Comparison of ENCODE assay signal across 20 cellular contexts in genomic region chr3:69869643-69870042, GRCh38.
DNase-seq lines count a peak whose midpoint lies in the region; ATAC-seq and TF ChIP-seq lines count a peak whose summit lies in the region.
"Had no signal": no experiment of that assay in that cellular context is flagged by ENCODE, and none has a peak within 500 bp of the region (broad histone marks: within the 10 kb centered on the region; RNA-seq: fewer than 3 reads in every experiment).

No MANE protein-coding gene starts in this region.

- no peak for TF ChIP-seq CTCF in esophagus muscularis mucosa (IDR thresholded peaks at IDR 0.05)

- TF ChIP-seq EP300 in esophagus muscularis mucosa (IDR thresholded peaks at IDR 0.05): no peak

- H3K9me3 ChIP-seq in esophagus muscularis mucosa: no peaks in the 10 kb centered on the region
- H3K9me3 ChIP-seq: SJCRH30 had no signal

- no peak for ATAC-seq in HG02884 (IDR thresholded peaks at IDR 0.05; ENCODE audit: unreplicated experiment)

- 91% methylated on average over 5 of the region's 5 CpGs for WGBS in esophagus muscularis mucosa

- H3K36me3 ChIP-seq in esophagus muscularis mucosa: no peaks in the 10 kb centered on the region
- H3K36me3 ChIP-seq: cardiac muscle cell, neural progenitor cell, SJCRH30, WERI-Rb-1 had no signal

- in situ Hi-C loops in KBM-7 (cut with MboI; ENCODE audit: low pct_unique_long_range_greater_than_20kb, low sequenced_read_pairs): no loop called here

- no peak overlapping the region for H3K4me3 ChIP-seq in esophagus muscularis mucosa
- H3K4me3 ChIP-seq: cardiac muscle cell, neural progenitor cell, SJCRH30, skin epidermis had no signal

- intact Hi-C loops in esophagus muscularis mucosa (cut with DNase I): no loop called here

- H3K4me1 ChIP-seq in esophagus muscularis mucosa: peaks cover 32 to 91% (median 76%) of the 10 kb centered on the region in 4 donors
- H3K4me1 ChIP-seq: neural progenitor cell, SJCRH30 had no signal

- peak; percentile 61 for DNase-seq in H4 (ENCODE audit: low spot score)
- peak; percentile 8 for DNase-seq in RPMI7951 (ENCODE audit: low read depth)
- no peak for DNase-seq in esophagus muscularis mucosa (ENCODE audit: extremely low spot score)
- DNase-seq in non-pigmented ciliary epithelial cell (ENCODE audit: low read depth): peak; percentile 83
- no peak for DNase-seq in NCI-H2171 (lab: John Stamatoyannopoulos, UW)
- DNase-seq in NCI-H82 (lab: John Stamatoyannopoulos, UW): no peak
- DNase-seq in KBM-7: no peak
- DNase-seq: activated CD4-positive, alpha-beta T cell treated with anti-CD3 and anti-CD28 coated beads, Interleukin-2, amount 50 U/mL, for 48 hours; activated gamma-delta T cell treated with Interleukin-2 at 50 U/mL for 16 hours; AML-193; NCI-H1694; NCI-H2227 treated with DMSO at 0.1 percent for 48 hours; NCI-H774; SJCRH30; stimulated activated CD4-positive, alpha-beta T cell treated with anti-CD3 and anti-CD28 coated beads, Interleukin-4, amount 100 ng/mL, for 1 hour; WERI-Rb-1 had no signal

- H3K27me3 ChIP-seq in esophagus muscularis mucosa: no peaks in the 10 kb centered on the region
- H3K27me3 ChIP-seq: cardiac muscle cell, neural progenitor cell, SJCRH30 had no signal

- no peak for TF ChIP-seq POLR2A in esophagus muscularis mucosa (IDR thresholded peaks at IDR 0.05; ENCODE audit: low read depth)

- peak overlapping the region in 3 of 4 donors; percentile 15 to 66 (median 15) for H3K27ac ChIP-seq in esophagus muscularis mucosa (replicated peaks in 1 of 4)
- H3K27ac ChIP-seq: cardiac muscle cell, neural progenitor cell, SJCRH30, skin epidermis, WERI-Rb-1 had no signal

Comparison
In these comparisons a context has a peak if more than half of its experiments do, and no peak if none do; other contexts are left out.
1. DNase-seq: peak in H4 (single experiment), RPMI7951 (single experiment) and non-pigmented ciliary epithelial cell (single experiment); none in esophagus muscularis mucosa (single experiment), NCI-H2171 (single experiment), NCI-H82 (single experiment) and KBM-7 (single experiment).